ENCODE assay signal across 8 cellular contexts in genomic region chr20:44911264-44911921, GRCh38. TPM values are rescaled to one million over a fixed set of nuclear protein-coding genes. Genes with fewer than 3 reads are reported as not detected.
DNase-seq lines count a peak whose midpoint lies in the region; ATAC-seq, FAIRE-seq and TF ChIP-seq lines count a peak whose summit lies in the region.

No MANE protein-coding gene starts in this region.

- peaks cover 3% of the 10 kb centered on the region for H3K79me2 ChIP-seq in keratinocyte (ENCODE audit: control insufficient read depth, insufficient read depth, low read length)

- H3K27ac ChIP-seq in C4-2B (peak overlapping the region; percentile 71), RWPE2 (ENCODE audit: poor library complexity, severe bottlenecking) (no peak overlapping the region), keratinocyte (ENCODE audit: control insufficient read depth, insufficient read depth, low read length) (no peak overlapping the region)

- no peak overlapping the region for H2AFZ ChIP-seq in keratinocyte (ENCODE audit: control insufficient read depth, low read length)

- H3K9me3 ChIP-seq in RWPE2 (ENCODE audit: severe bottlenecking): no peaks in the 10 kb centered on the region
- H3K9me3 ChIP-seq in keratinocyte (ENCODE audit: control insufficient read depth, low read depth, low read length): no peaks in the 10 kb centered on the region

- peaks cover 4% of the 10 kb centered on the region for H3K36me3 Mint-ChIP-seq in activated naive CD4-positive, alpha-beta T cell treated with anti-CD3 and anti-CD28 coated beads, Interleukin-2, amount 50 U/mL, for 24 hours
- H3K36me3 Mint-ChIP-seq in stimulated activated memory B cell treated with anti-CD40 and anti-IgM and Interleukin-4, amounts not matched to agents 10 μg/mL and 1 μg/mL and 100 μg/mL, for 72 hours: peaks cover 42% of the 10 kb centered on the region

- H3K4me1 Mint-ChIP-seq in activated naive CD4-positive, alpha-beta T cell treated with anti-CD3 and anti-CD28 coated beads, Interleukin-2, amount 50 U/mL, for 24 hours: peaks cover 32% of the 10 kb centered on the region
- H3K4me1 Mint-ChIP-seq in stimulated activated memory B cell treated with anti-CD40 and anti-IgM and Interleukin-4, amounts not matched to agents 10 μg/mL and 1 μg/mL and 100 μg/mL, for 72 hours: peaks cover 33% of the 10 kb centered on the region

- peak; percentile 31 for DNase-seq in HCEC 1CT
- DNase-seq in RWPE2 (ENCODE audit: low spot score): peak; percentile 90
- DNase-seq in keratinocyte (ENCODE audit: low read depth, low spot score): no peak

- H3K4me2 ChIP-seq in keratinocyte (ENCODE audit: control insufficient read depth, extremely low read depth, insufficient read depth, low read depth, low read length): no peak overlapping the region

- ATAC-seq in RWPE2 (ENCODE audit: low read depth) (peak; percentile 28), GM21515 (IDR thresholded peaks at IDR 0.05; ENCODE audit: unreplicated experiment) (no peak), HG03095 (IDR thresholded peaks at IDR 0.05; ENCODE audit: unreplicated experiment) (no peak)
- no peak for ATAC-seq in stimulated activated memory B cell treated with anti-CD40 and anti-IgM and Interleukin-4, amounts not matched to agents 10 μg/mL and 1 μg/mL and 100 μg/mL, for 72 hours

- dilution Hi-C loops in keratinocyte (cut with MboI; ENCODE audit: extremely low pct_ligation_motif_present, low sequenced_read_pairs): no loop called here

- H3K27ac Mint-ChIP-seq in activated naive CD4-positive, alpha-beta T cell treated with anti-CD3 and anti-CD28 coated beads, Interleukin-2, amount 50 U/mL, for 24 hours: no peak overlapping the region
- no peak overlapping the region for H3K27ac Mint-ChIP-seq in stimulated activated memory B cell treated with anti-CD40 and anti-IgM and Interleukin-4, amounts not matched to agents 10 μg/mL and 1 μg/mL and 100 μg/mL, for 72 hours

- peak; percentile 90 for TF ChIP-seq CTCF in C4-2B (conservative IDR thresholded peaks at IDR 0.05)
- peak; percentile 97 for TF ChIP-seq CTCF in RWPE2 (IDR thresholded peaks at IDR 0.05; ENCODE audit: poor library complexity, severe bottlenecking)
- peak in 2 of 3 experiments; percentile 36 to 58 for TF ChIP-seq CTCF in keratinocyte (optimal IDR thresholded peaks at IDR 0.05 in 1 of 3, IDR thresholded peaks at IDR 0.05 in 1 of 3, conservative IDR thresholded peaks at IDR 0.05 in 1 of 3; ENCODE audit: extremely low read depth in 1 of 3, insufficient read depth in 2 of 3, low read length in 3 of 3)

- H3K4me1 ChIP-seq in RWPE2 (ENCODE audit: insufficient read depth, poor library complexity, severe bottlenecking): peaks cover 8% of the 10 kb centered on the region
- H3K4me1 ChIP-seq in keratinocyte (ENCODE audit: control insufficient read depth, extremely low read depth, insufficient read depth, low read length): peaks cover 6% of the 10 kb centered on the region

- H3K27me3 ChIP-seq in RWPE2 (ENCODE audit: insufficient read depth, poor library complexity, severe bottlenecking) (no peaks in the 10 kb centered on the region), keratinocyte (ENCODE audit: control insufficient read depth, extremely low read depth, insufficient read depth, low read length) (no peaks in the 10 kb centered on the region)

- peaks cover 68% of the 10 kb centered on the region for H3K36me3 ChIP-seq in RWPE2 (ENCODE audit: low read depth)
- H3K36me3 ChIP-seq in keratinocyte (ENCODE audit: control insufficient read depth in 2 of 2, extremely low read depth in 1 of 2, insufficient read depth in 2 of 2, low read length in 2 of 2): peaks cover 14 to 15% of the 10 kb centered on the region in 2 experiments

- H3K4me3 ChIP-seq in RWPE2 (ENCODE audit: severe bottlenecking) (peak overlapping the region; percentile 1), keratinocyte (ENCODE audit: control insufficient read depth in 2 of 3, extremely low read depth in 1 of 3, insufficient read depth in 2 of 3, low read depth in 1 of 3, low read length in 3 of 3) (no peak overlapping the region)

- FAIRE-seq in keratinocyte (lab: Jason Lieb, UNC): no peak

- H4K20me1 ChIP-seq in keratinocyte (ENCODE audit: control insufficient read depth, extremely low read depth, insufficient read depth, low read length): peaks cover 10% of the 10 kb centered on the region

- H3K9ac ChIP-seq in keratinocyte (ENCODE audit: control insufficient read depth, extremely low read depth, insufficient read depth, low read length): no peak overlapping the region

- H3K27me3 Mint-ChIP-seq in activated naive CD4-positive, alpha-beta T cell treated with anti-CD3 and anti-CD28 coated beads, Interleukin-2, amount 50 U/mL, for 24 hours: no peaks in the 10 kb centered on the region
- no peaks in the 10 kb centered on the region for H3K27me3 Mint-ChIP-seq in stimulated activated memory B cell treated with anti-CD40 and anti-IgM and Interleukin-4, amounts not matched to agents 10 μg/mL and 1 μg/mL and 100 μg/mL, for 72 hours

- no peaks in the 10 kb centered on the region for H3K9me3 Mint-ChIP-seq in activated naive CD4-positive, alpha-beta T cell treated with anti-CD3 and anti-CD28 coated beads, Interleukin-2, amount 50 U/mL, for 24 hours
- H3K9me3 Mint-ChIP-seq in stimulated activated memory B cell treated with anti-CD40 and anti-IgM and Interleukin-4, amounts not matched to agents 10 μg/mL and 1 μg/mL and 100 μg/mL, for 72 hours: no peaks in the 10 kb centered on the region

- peak overlapping the region; percentile 58 for H3K4me3 Mint-ChIP-seq in activated naive CD4-positive, alpha-beta T cell treated with anti-CD3 and anti-CD28 coated beads, Interleukin-2, amount 50 U/mL, for 24 hours
- H3K4me3 Mint-ChIP-seq in stimulated activated memory B cell treated with anti-CD40 and anti-IgM and Interleukin-4, amounts not matched to agents 10 μg/mL and 1 μg/mL and 100 μg/mL, for 72 hours: peak overlapping the region; percentile 27

- H3K9me1 ChIP-seq in keratinocyte (ENCODE audit: control insufficient read depth, extremely low read depth, insufficient read depth, low read length): no peaks in the 10 kb centered on the region

RNA-seq across cellular contexts. Expression of gene PABPC1L, which starts 1.5 kb away (rescaled TPM):
- polyA plus RNA-seq in keratinocyte: 27.2 to 31.4 TPM (median 29.8 TPM) in 3 replicates
- polyA plus RNA-seq in keratinocyte (2011; ENCODE audit: low read depth): 18.2 TPM
- 5.2 and 6.2 TPM in 2 replicates for polyA plus RNA-seq in keratinocyte (2011; cell fraction: cytosol; rRNA removed)
- 252 and 260 TPM in 2 replicates for polyA plus RNA-seq in keratinocyte (2011; cell fraction: nucleus; rRNA removed)
- 10.2 and 13.5 TPM in 2 replicates for polyA plus RNA-seq in keratinocyte (2012; ENCODE audit: low replicate concordance)
- 11.2 to 22.6 TPM (median 12.8 TPM) in 3 replicates for polyA minus RNA-seq in keratinocyte
- 5.9 TPM for polyA minus RNA-seq in keratinocyte (2011; cell fraction: cytosol; rRNA and poly(A)+ RNA removed)
- 25.3 and 35.7 TPM in 2 replicates for polyA minus RNA-seq in keratinocyte (2011; cell fraction: nucleus; rRNA and poly(A)+ RNA removed)

RNA-seq across cellular contexts. Expression of gene YWHAB, which starts 25.9 kb away (rescaled TPM):
- polyA plus RNA-seq in keratinocyte: 135 to 269 TPM (median 214 TPM) in 3 replicates
- polyA plus RNA-seq in keratinocyte (2011; ENCODE audit: low read depth): 384 TPM
- 179 and 280 TPM in 2 replicates for polyA plus RNA-seq in keratinocyte (2011; cell fraction: cytosol; rRNA removed)
- 115 and 146 TPM in 2 replicates for polyA plus RNA-seq in keratinocyte (2011; cell fraction: nucleus; rRNA removed)
- polyA plus RNA-seq in keratinocyte (2012; ENCODE audit: low replicate concordance): 103 and 243 TPM in 2 replicates
- polyA minus RNA-seq in keratinocyte: 27.3 to 118 TPM (median 68.6 TPM) in 3 replicates
- 75.0 TPM for polyA minus RNA-seq in keratinocyte (2011; cell fraction: cytosol; rRNA and poly(A)+ RNA removed)
- polyA minus RNA-seq in keratinocyte (2011; cell fraction: nucleus; rRNA and poly(A)+ RNA removed): 32.5 and 67.1 TPM in 2 replicates

RNA-seq across cellular contexts. Expression of gene TOMM34, which starts 48.8 kb away (rescaled TPM):
- 31.5 to 47.7 TPM (median 32.9 TPM) in 3 replicates for polyA plus RNA-seq in keratinocyte
- 17.7 TPM for polyA plus RNA-seq in keratinocyte (2011; ENCODE audit: low read depth)
- 35.4 and 40.1 TPM in 2 replicates for polyA plus RNA-seq in keratinocyte (2011; cell fraction: cytosol; rRNA removed)
- 25.4 and 28.9 TPM in 2 replicates for polyA plus RNA-seq in keratinocyte (2011; cell fraction: nucleus; rRNA removed)
- polyA plus RNA-seq in keratinocyte (2012; ENCODE audit: low replicate concordance): 24.9 and 41.7 TPM in 2 replicates
- 23.5 to 30.2 TPM (median 26.0 TPM) in 3 replicates for polyA minus RNA-seq in keratinocyte
- 13.0 TPM for polyA minus RNA-seq in keratinocyte (2011; cell fraction: cytosol; rRNA and poly(A)+ RNA removed)
- 8.1 and 8.6 TPM in 2 replicates for polyA minus RNA-seq in keratinocyte (2011; cell fraction: nucleus; rRNA and poly(A)+ RNA removed)

RNA-seq across cellular contexts. Expression of gene STK4, which starts 54.9 kb away (rescaled TPM):
- 23.4 to 30.5 TPM (median 27.4 TPM) in 3 replicates for polyA plus RNA-seq in keratinocyte
- polyA plus RNA-seq in keratinocyte (2011; ENCODE audit: low read depth): 27.2 TPM
- polyA plus RNA-seq in keratinocyte (2011; cell fraction: cytosol; rRNA removed): 17.0 and 24.4 TPM in 2 replicates
- polyA plus RNA-seq in keratinocyte (2011; cell fraction: nucleus; rRNA removed): 28.5 and 34.3 TPM in 2 replicates
- polyA plus RNA-seq in keratinocyte (2012; ENCODE audit: low replicate concordance): 12.1 and 17.4 TPM in 2 replicates
- polyA minus RNA-seq in keratinocyte: 20.4 to 47.9 TPM (median 30.2 TPM) in 3 replicates
- polyA minus RNA-seq in keratinocyte (2011; cell fraction: cytosol; rRNA and poly(A)+ RNA removed): 19.2 TPM
- 27.9 and 57.4 TPM in 2 replicates for polyA minus RNA-seq in keratinocyte (2011; cell fraction: nucleus; rRNA and poly(A)+ RNA removed)

Comparison
In these comparisons a context has a peak if more than half of its experiments do, and no peak if none do; other contexts are left out.
1. CTCF ChIP-seq: peak in every context shown above with its lines; median percentile 97 in RWPE2; 90 in C4-2B; 47 in keratinocyte.